In genomic region chr4:2007804-2008670, GRCh38 we compare ENCODE assay signal across 8 cellular contexts. TPM values are rescaled to one million over a fixed set of nuclear protein-coding genes. Genes with fewer than 3 reads are reported as not detected.
A peak's percentile ranks its signal among the peaks of the same experiment; 100 is the strongest.
DNase-seq lines count a peak whose midpoint lies in the region; ATAC-seq and TF ChIP-seq lines count a peak whose summit lies in the region.

No MANE protein-coding gene starts in this region.

- H3K9me3 ChIP-seq in HUES48 (ENCODE audit: control insufficient read depth, insufficient read depth, low read length) = no peaks in the 10 kb centered on the region
- H3K9me3 ChIP-seq in mucosa of rectum (ENCODE audit: control insufficient read depth in 2 of 2, low read length in 2 of 2) = no peaks in the 10 kb centered on the region

- ATAC-seq in HG02973 (IDR thresholded peaks at IDR 0.05; ENCODE audit: unreplicated experiment) (no peak), HG02642 (IDR thresholded peaks at IDR 0.05; ENCODE audit: poor library complexity, unreplicated experiment) (no peak)

- H3K4me1 Mint-ChIP-seq in chondrocyte (ENCODE audit: low read depth) = peaks cover 24% of the 10 kb centered on the region

- TF ChIP-seq CTCF in AG04449 (IDR thresholded peaks at IDR 0.05; ENCODE audit: insufficient read depth, low read length, missing control alignments) (no peak), chondrocyte (IDR thresholded peaks at IDR 0.05) (no peak)

- DNase-seq in AG04449 (ENCODE audit: low read depth, low spot score) (no peak), chondrocyte (ENCODE audit: low spot score) (no peak), NCI-H2171 (lab: John Stamatoyannopoulos, UW) (no peak), SKM-1 treated with dmso at 0.1 percent for 144 hours (lab: John Stamatoyannopoulos, UW; ENCODE audit: unreplicated experiment) (no peak)

- H3K9me3 Mint-ChIP-seq in chondrocyte (ENCODE audit: low read depth) = no peaks in the 10 kb centered on the region

- peak overlapping the region; percentile 100 for H3K4me3 ChIP-seq in AG04449 (ENCODE audit: low read depth, low read length)
- H3K4me3 ChIP-seq in HUES48 (ENCODE audit: low read depth, low read length) = peak overlapping the region; percentile 98
- H3K4me3 ChIP-seq in mucosa of rectum (ENCODE audit: low read length in 2 of 2) = peak overlapping the region; percentile 96 to 100

- POLR2A ChIA-PET in AG04449 (lab: Yijun Ruan, JAX) = no interaction called here

- H3K27ac Mint-ChIP-seq in chondrocyte (ENCODE audit: unreplicated experiment) = peak overlapping the region; percentile 79

- H3K36me3 ChIP-seq in HUES48 (ENCODE audit: control insufficient read depth, insufficient read depth, low read length) (peaks cover 24% of the 10 kb centered on the region), mucosa of rectum (ENCODE audit: control insufficient read depth in 2 of 2, insufficient read depth in 2 of 2, low read length in 2 of 2) (peaks cover 3 to 10% of the 10 kb centered on the region in 2 donors)

- CTCF ChIA-PET in AG04449 (lab: Yijun Ruan, JAX) = interaction anchor here (0.7 to 1.1 kb wide), 2 partner anchors 40 to 95 kb away, joined by 3 read pairs; no protein-coding TSS in a partner anchor

- H3K27me3 Mint-ChIP-seq in chondrocyte (ENCODE audit: low read depth) = no peaks in the 10 kb centered on the region

- peak overlapping the region; percentile 99 for H3K9ac ChIP-seq in HUES48 (ENCODE audit: low read depth, low read length)
- peak overlapping the region; percentile 93 to 98 for H3K9ac ChIP-seq in mucosa of rectum (ENCODE audit: low read depth in 1 of 2, low read length in 2 of 2)

- peaks cover 5% of the 10 kb centered on the region for H3K36me3 Mint-ChIP-seq in chondrocyte (ENCODE audit: low read depth)

- H3K4me1 ChIP-seq in HUES48 (ENCODE audit: control insufficient read depth, insufficient read depth, low read length) (peaks cover 6% of the 10 kb centered on the region; the same call in 1 of the 2 replicates), mucosa of rectum (ENCODE audit: control insufficient read depth in 2 of 2, insufficient read depth in 2 of 2, low read length in 2 of 2) (peaks cover 3 to 12% of the 10 kb centered on the region in 2 donors)

- peak overlapping the region; percentile 82 for H3K4me3 Mint-ChIP-seq in chondrocyte (ENCODE audit: unreplicated experiment)

- H3K27ac ChIP-seq in HUES48 (ENCODE audit: low read depth, low read length) (no peak overlapping the region), mucosa of rectum (ENCODE audit: low read depth in 2 of 2, low read length in 2 of 2) (peak overlapping the region in 1 of 2 donors; percentile 98)

- H3K27me3 ChIP-seq in HUES48 (ENCODE audit: control insufficient read depth, insufficient read depth, low read length) (peaks cover 6% of the 10 kb centered on the region), mucosa of rectum (ENCODE audit: control insufficient read depth in 2 of 2, insufficient read depth in 2 of 2, low read length in 2 of 2) (no peaks in the 10 kb centered on the region)

RNA-seq across cellular contexts. Expression of gene NELFA, which starts 0.7 kb away (rescaled TPM):
- 23.5 to 25.6 TPM (median 24.0 TPM) in 3 replicates for total RNA-seq in chondrocyte

RNA-seq across cellular contexts. Expression of gene NAT8L, which starts 51.1 kb away (rescaled TPM):
- 0.53 to 1.6 TPM (median 1.6 TPM) in 3 replicates for total RNA-seq in chondrocyte
